In the genomic region with DNA sequence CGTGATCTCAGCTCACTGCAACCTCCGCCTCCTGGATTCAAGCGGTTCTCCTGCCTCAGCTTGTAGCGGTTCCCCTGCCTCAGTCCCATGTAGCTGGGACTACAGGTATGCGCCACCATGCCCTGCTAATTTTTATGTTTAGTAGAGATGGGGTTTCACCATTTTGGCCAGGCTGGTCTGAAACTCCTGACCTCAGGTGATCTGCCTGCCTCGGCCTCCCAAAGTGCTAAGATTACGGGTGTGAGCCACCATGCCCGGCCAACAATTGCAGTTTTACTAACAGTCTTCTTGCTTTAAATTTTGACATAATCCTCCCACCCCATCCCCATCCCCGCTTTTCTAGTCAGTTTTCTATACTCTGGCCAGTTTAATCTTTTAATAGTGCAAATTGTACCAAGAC, we compare ENCODE assay signal across 8 cellular contexts.
"Had no signal": no experiment of that assay in that cellular context is flagged by ENCODE, and none has a peak within 500 bp of the region (broad histone marks: within the 10 kb centered on the region; RNA-seq: fewer than 3 reads in every experiment).

No MANE protein-coding gene starts in this region.

- FAIRE-seq: G401.6, GM12878, GM12891, GM12892, GM18507, GM19239 had no signal

- ATAC-seq: GM12878 had no signal

- DNase-seq: GDM1, GF-D8 had no signal

- H3K4me3 ChIP-seq: GM12878 had no signal
